Comparison of ENCODE assay signal across 16 cellular contexts in the genomic region with DNA sequence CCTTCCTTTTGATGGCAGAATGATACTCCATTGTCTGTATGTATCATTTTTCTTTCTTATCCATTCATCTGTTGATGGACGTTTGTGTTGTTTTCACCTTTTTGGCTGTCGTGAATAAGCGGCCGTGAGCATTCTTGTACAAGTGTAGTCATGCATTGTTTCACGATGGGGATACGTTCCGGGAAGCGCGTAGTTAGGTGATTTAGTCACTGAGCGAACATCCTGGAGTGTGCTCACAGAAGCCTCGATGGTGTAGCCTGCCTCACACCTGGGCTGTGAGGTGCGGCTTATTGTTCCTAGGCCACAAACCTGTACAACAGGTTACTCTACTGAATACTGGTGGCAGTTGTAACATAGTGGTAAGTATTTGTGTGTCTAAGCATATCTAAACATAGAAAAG.
DNase-seq lines count a peak whose midpoint lies in the region; ATAC-seq and TF ChIP-seq lines count a peak whose summit lies in the region.
"Had no signal": no experiment of that assay in that cellular context is flagged by ENCODE, and none has a peak within 500 bp of the region (broad histone marks: within the 10 kb centered on the region; RNA-seq: fewer than 3 reads in every experiment).

No MANE protein-coding gene starts in this region.

- DNase-seq in NCI-H526 (lab: John Stamatoyannopoulos, UW) (peak; percentile 13 to 39), NCI-H526 treated with DMSO at 0.1 percent for 48 hours (lab: John Stamatoyannopoulos, UW) (no peak), lower lobe of right lung (peak; percentile 59), vagina (ENCODE audit: extremely low spot score in 2 of 2) (peak in 1 of 2 donors; percentile 92), NCI-H146 (lab: John Stamatoyannopoulos, UW) (no peak), tibial artery (no peak)
- no peak for DNase-seq in central memory CD8-positive, alpha-beta T cell (ENCODE audit: low spot score in 2 of 2)
- DNase-seq in activated CD8-positive, alpha-beta memory T cell treated with anti-CD3 and anti-CD28 coated beads, Interleukin-2, amount 50 U/mL, for 48 hours: no peak
- DNase-seq: activated CD4-positive, alpha-beta T cell treated with anti-CD3 and anti-CD28 coated beads for 36 hours; activated T-cell treated with anti-CD3 and anti-CD28 coated beads, Interleukin-2, amount 50 U/mL, for 48 hours; OCI-M1; retina; stimulated activated CD4-positive, alpha-beta T cell treated with anti-CD3 and anti-CD28 coated beads, Interleukin-4, amount 100 ng/mL, for 4 hours; stimulated activated naive CD4-positive, alpha-beta T cell treated with Interleukin-2 at 50 U/mL for 16 hours had no signal

- H3K9me3 ChIP-seq in lower lobe of right lung (no peaks in the 10 kb centered on the region), vagina (no peaks in the 10 kb centered on the region), tibial artery (no peaks in the 10 kb centered on the region)

- peak overlapping the region; percentile 8 for H3K27ac Mint-ChIP-seq in central memory CD8-positive, alpha-beta T cell (ENCODE audit: low read depth)
- H3K27ac Mint-ChIP-seq: activated CD4-positive, alpha-beta T cell treated with anti-CD3 and anti-CD28 coated beads for 36 hours had no signal

- H3K4me1 ChIP-seq in lower lobe of right lung: peaks cover 44% of the 10 kb centered on the region
- H3K4me1 ChIP-seq in vagina: peaks cover 60% of the 10 kb centered on the region
- peaks cover 0 to 5% (median 0%) of the 10 kb centered on the region in 4 donors for H3K4me1 ChIP-seq in tibial artery

- H3K9me3 Mint-ChIP-seq in central memory CD8-positive, alpha-beta T cell: no peaks in the 10 kb centered on the region

- H3K36me3 ChIP-seq in lower lobe of right lung: no peaks in the 10 kb centered on the region
- no peaks in the 10 kb centered on the region for H3K36me3 ChIP-seq in vagina
- H3K36me3 ChIP-seq in tibial artery: no peaks in the 10 kb centered on the region

- H3K36me3 Mint-ChIP-seq in central memory CD8-positive, alpha-beta T cell (ENCODE audit: insufficient read depth): no peaks in the 10 kb centered on the region

- no peak for TF ChIP-seq POLR2A in vagina (IDR thresholded peaks at IDR 0.05)

- TF ChIP-seq CTCF in lower lobe of right lung (IDR thresholded peaks at IDR 0.05) (no peak), vagina (IDR thresholded peaks at IDR 0.05) (no peak), tibial artery (IDR thresholded peaks at IDR 0.05) (no peak)

- no peak overlapping the region for H3K4me3 Mint-ChIP-seq in central memory CD8-positive, alpha-beta T cell
- H3K4me3 Mint-ChIP-seq: activated CD4-positive, alpha-beta T cell treated with anti-CD3 and anti-CD28 coated beads for 36 hours had no signal

- no peak for ATAC-seq in central memory CD8-positive, alpha-beta T cell (replicated peaks; ENCODE audit: extremely low read depth, poor library complexity, severe bottlenecking)
- peak; percentile 76 to 88 for ATAC-seq in lower lobe of right lung
- ATAC-seq: activated CD4-positive, alpha-beta T cell treated with anti-CD3 and anti-CD28 coated beads for 36 hours had no signal

- H3K27ac ChIP-seq in lower lobe of right lung (peak overlapping the region; percentile 78), vagina (peak overlapping the region; percentile 84), tibial artery (no peak overlapping the region)
- H3K27ac ChIP-seq: coronary artery, HL-60 had no signal

- H3K4me3 ChIP-seq in lower lobe of right lung (no peak overlapping the region), vagina (no peak overlapping the region), tibial artery (no peak overlapping the region)
- H3K4me3 ChIP-seq: coronary artery had no signal

- H3K27me3 ChIP-seq in lower lobe of right lung (ENCODE audit: low read depth): no peaks in the 10 kb centered on the region
- H3K27me3 ChIP-seq in vagina: no peaks in the 10 kb centered on the region
- no peaks in the 10 kb centered on the region for H3K27me3 ChIP-seq in tibial artery

- no peaks in the 10 kb centered on the region for H3K27me3 Mint-ChIP-seq in central memory CD8-positive, alpha-beta T cell
- H3K27me3 Mint-ChIP-seq: activated CD4-positive, alpha-beta T cell treated with anti-CD3 and anti-CD28 coated beads for 36 hours had no signal

- peaks cover 20% of the 10 kb centered on the region for H3K4me1 Mint-ChIP-seq in central memory CD8-positive, alpha-beta T cell

- intact Hi-C loops in lower lobe of right lung (cut with DNase I) (no loop called here), vagina (cut with DNase I) (no loop called here), tibial artery (cut with DNase I; ENCODE audit: low total_unique reads) (no loop called here)

Comparison
In these comparisons a context has a peak if more than half of its experiments do, and no peak if none do; other contexts are left out.
1. DNase-seq: peak in NCI-H526 (2 of 2) and lower lobe of right lung (single experiment); none in NCI-H526 treated with DMSO at 0.1 percent for 48 hours (single experiment), central memory CD8-positive, alpha-beta T cell (0 of 2), activated CD8-positive, alpha-beta memory T cell treated with anti-CD3 and anti-CD28 coated beads, Interleukin-2, amount 50 U/mL, for 48 hours (single experiment), NCI-H146 (single experiment) and tibial artery (0 of 2).
2. H3K27ac ChIP-seq: peak in lower lobe of right lung (single experiment) and vagina (single experiment); none in tibial artery (0 of 2).